In genomic region chr6:3251462-3252314, GRCh38 we compare ENCODE assay signal across 8 cellular contexts. TPM values are rescaled to one million over a fixed set of nuclear protein-coding genes. Genes with fewer than 3 reads are reported as not detected.
DNase-seq lines count a peak whose midpoint lies in the region; ATAC-seq and TF ChIP-seq lines count a peak whose summit lies in the region.

No MANE protein-coding gene starts in this region.

- ATAC-seq in HCT116 (peak; percentile 87), T-cell (replicated peaks in 1 of 4) (peak; percentile 92 to 96 (median 94)), left cardiac atrium (peak; percentile 78 to 85), sciatic nerve (peak; percentile 78), GM18502 (IDR thresholded peaks at IDR 0.05; ENCODE audit: poor library complexity, unreplicated experiment) (no peak)

- H3K27me3 Mint-ChIP-seq in T-cell, result peaks cover 11 to 39% of the 10 kb centered on the region in 2 donors

- peaks cover 0 to 6% (median 0%) of the 10 kb centered on the region in 3 donors for H3K9me3 Mint-ChIP-seq in T-cell

- H3K36me3 Mint-ChIP-seq in T-cell, result no peaks in the 10 kb centered on the region

- no peaks in the 10 kb centered on the region for H3K36me3 ChIP-seq in HCT116 (ENCODE audit: control insufficient read depth in 1 of 2, insufficient read depth in 2 of 2, low read length in 2 of 2)

- peaks cover 6 to 17% (median 6%) of the 10 kb centered on the region in 3 donors for H3K4me1 Mint-ChIP-seq in T-cell

- POLR2A ChIA-PET in HCT116 (lab: Charles Lee), result interaction anchor here (1.2 to 2.0 kb wide), 2 partner anchors 95 to 125 kb away, joined by 4 to 14 read pairs; partner anchors contain the start of gene TUBB2A
- POLR2A ChIA-PET in T-cell (lab: Charles Lee), result no interaction called here

- no peaks in the 10 kb centered on the region for H4K20me1 ChIP-seq in HCT116 (ENCODE audit: insufficient read depth)

- no peak overlapping the region for H3K27ac ChIP-seq in HCT116 (ENCODE audit: low read depth, low read length)

- intact Hi-C loops in HCT116 (cut with micrococcal nuclease), result loop anchor here (1.0 to 5.0 kb wide), 4 partner anchors 42 to 254 kb away; partner anchors contain the start of genes NQO2 and TUBB2A
- intact Hi-C loops in left cardiac atrium (cut with DNase I), result loop anchor here (2.0 to 5.0 kb wide), 2 partner anchors 124 to 125 kb away; no protein-coding TSS in a partner anchor
- intact Hi-C loops in sciatic nerve (cut with DNase I), result loop anchor here (10.0 kb wide), 1 partner anchor 87 kb away; no protein-coding TSS in a partner anchor

- H2AFZ ChIP-seq in HCT116 (ENCODE audit: low read depth, low read length, poor library complexity, severe bottlenecking), result peak overlapping the region; percentile 34

- H3K79me2 ChIP-seq in HCT116 (ENCODE audit: insufficient read depth, low read length), result no peaks in the 10 kb centered on the region

- peak overlapping the region; percentile 51 for H3K4me2 ChIP-seq in HCT116 (ENCODE audit: low read length)

- no peak overlapping the region for H3K27ac Mint-ChIP-seq in T-cell

- TF ChIP-seq POLR2A in HCT116 (IDR thresholded peaks at IDR 0.05; ENCODE audit: borderline replicate concordance, extremely low read depth, insufficient read depth, insufficient read length), result no peak

- H3K9me3 ChIP-seq in HCT116 (ENCODE audit: control insufficient read depth in 1 of 2, insufficient read depth in 1 of 2, low read depth in 1 of 2, low read length in 2 of 2), result no peaks in the 10 kb centered on the region

- peaks cover 0 to 33% of the 10 kb centered on the region in 2 experiments; a peak in 2 of 4 replicates for H3K4me1 ChIP-seq in HCT116 (ENCODE audit: control insufficient read depth in 1 of 2, insufficient read depth in 2 of 2, low read length in 2 of 2)

- peak; percentile 94 to 97 (median 96) for TF ChIP-seq CTCF in HCT116 (IDR thresholded peaks at IDR 0.05 in 2 of 3, conservative IDR thresholded peaks at IDR 0.05 in 1 of 3; ENCODE audit: borderline replicate concordance in 1 of 3, insufficient read depth in 1 of 3, low read depth in 2 of 3, low read length in 2 of 3)

- H3K9ac ChIP-seq in HCT116 (ENCODE audit: low read length), result no peak overlapping the region

- DNase-seq in DMS53 treated with DMSO at 0.1 percent for 48 hours (lab: John Stamatoyannopoulos, UW; ENCODE audit: unreplicated experiment), result peak; percentile 65
- DNase-seq in HCT116 (ENCODE audit: low read depth, low spot score), result peak; percentile 66
- peak; percentile 4 for DNase-seq in NCI-H1436 treated with DMSO at 0.1 percent for 48 hours (lab: John Stamatoyannopoulos, UW)
- peak; percentile 49 to 83 (median 72) for DNase-seq in T-cell
- peak; percentile 72 for DNase-seq in amniotic epithelial cell (ENCODE audit: low read depth)
- DNase-seq in left cardiac atrium, result peak; percentile 76
- peak; percentile 92 for DNase-seq in sciatic nerve (ENCODE audit: low spot score)

- no peaks in the 10 kb centered on the region for H3K27me3 ChIP-seq in HCT116 (ENCODE audit: insufficient read depth, low read length)

- CTCF ChIA-PET in HCT116 (lab: Charles Lee), result interaction anchor here (0.7 to 2.6 kb wide), 22 partner anchors 9 to 513 kb away, joined by 3 to 16 read pairs (median 4); partner anchors contain the start of genes RIPK1 and TUBB2A
- CTCF ChIA-PET in T-cell (lab: Charles Lee), result interaction anchor here (0.5 to 2.0 kb wide), 14 partner anchors 8 to 884 kb away, joined by 3 to 13 read pairs (median 4); partner anchors contain the start of genes ECI2 (in 1 of the 2) and TUBB2A (in 1 of the 2)

- H3K9me2 ChIP-seq in HCT116 (ENCODE audit: insufficient read depth), result no peaks in the 10 kb centered on the region

- peak overlapping the region; percentile 12 to 18 for H3K4me3 ChIP-seq in HCT116 (replicated peaks in 1 of 2; ENCODE audit: low read depth in 1 of 2, low read length in 2 of 2)

- H3K4me3 Mint-ChIP-seq in T-cell, result peak overlapping the region in 1 of 3 donors; percentile 11

- BruUV-seq in HCT116 (replicated peaks; lab: Mats Ljungman, UMichigan), result no TSS peak

- RAD21 ChIA-PET in HCT116 (lab: Charles Lee; ENCODE audit: low non-redundant PET in 1 of 2, low total read pairs in 2 of 2, uncharacterized antibody in 2 of 2, unreplicated experiment in 2 of 2), result interaction anchor here (0.7 to 1.2 kb wide), 3 partner anchors 44 to 126 kb away, joined by 3 to 4 read pairs (median 3); no protein-coding TSS in a partner anchor

- peak; percentile 88 for TF ChIP-seq RAD21 in HCT116 (IDR thresholded peaks at IDR 0.05; ENCODE audit: low read depth)

TF ChIP-seq in HCT116, 20 proteins besides CTCF, POLR2A, EP300 and RAD21:
- TF ChIP-seq FOSL1 (IDR thresholded peaks at IDR 0.05; ENCODE audit: low read depth) (no peak), TCF7L2 (IDR thresholded peaks at IDR 0.05; ENCODE audit: borderline replicate concordance, extremely low read depth, insufficient read depth, insufficient read length) (peak; percentile 74), POLR2AphosphoS5 (IDR thresholded peaks at IDR 0.05; ENCODE audit: low read depth, low read length) (0 out of 2 replicates have a peak, but pooled peaks have one; percentile 15), SRF (IDR thresholded peaks at IDR 0.05; ENCODE audit: low read depth) (no peak), REST (IDR thresholded peaks at IDR 0.05; ENCODE audit: low read depth) (no peak), YY1 (IDR thresholded peaks at IDR 0.05; ENCODE audit: extremely low read depth, insufficient replicate concordance, low read depth, low read length) (peak; percentile 69)
- TF ChIP-seq, protein P1, sequence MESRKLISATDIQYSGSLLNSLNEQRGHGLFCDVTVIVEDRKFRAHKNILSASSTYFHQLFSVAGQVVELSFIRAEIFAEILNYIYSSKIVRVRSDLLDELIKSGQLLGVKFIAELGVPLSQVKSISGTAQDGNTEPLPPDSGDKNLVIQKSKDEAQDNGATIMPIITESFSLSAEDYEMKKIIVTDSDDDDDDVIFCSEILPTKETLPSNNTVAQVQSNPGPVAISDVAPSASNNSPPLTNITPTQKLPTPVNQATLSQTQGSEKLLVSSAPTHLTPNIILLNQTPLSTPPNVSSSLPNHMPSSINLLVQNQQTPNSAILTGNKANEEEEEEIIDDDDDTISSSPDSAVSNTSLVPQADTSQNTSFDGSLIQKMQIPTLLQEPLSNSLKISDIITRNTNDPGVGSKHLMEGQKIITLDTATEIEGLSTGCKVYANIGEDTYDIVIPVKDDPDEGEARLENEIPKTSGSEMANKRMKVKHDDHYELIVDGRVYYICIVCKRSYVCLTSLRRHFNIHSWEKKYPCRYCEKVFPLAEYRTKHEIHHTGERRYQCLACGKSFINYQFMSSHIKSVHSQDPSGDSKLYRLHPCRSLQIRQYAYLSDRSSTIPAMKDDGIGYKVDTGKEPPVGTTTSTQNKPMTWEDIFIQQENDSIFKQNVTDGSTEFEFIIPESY (IDR thresholded peaks at IDR 0.05; ENCODE audit: extremely low read depth, insufficient replicate concordance, low read length), result no peak
- TF ChIP-seq, protein P2, sequence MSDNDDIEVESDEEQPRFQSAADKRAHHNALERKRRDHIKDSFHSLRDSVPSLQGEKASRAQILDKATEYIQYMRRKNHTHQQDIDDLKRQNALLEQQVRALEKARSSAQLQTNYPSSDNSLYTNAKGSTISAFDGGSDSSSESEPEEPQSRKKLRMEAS (IDR thresholded peaks at IDR 0.05), result no peak

RNA-seq across cellular contexts. Expression of gene PSMG4, which starts 7.1 kb away (rescaled TPM):
- total RNA-seq in HCT116 (2021; ENCODE audit: unreplicated experiment) (35.0 TPM), T-cell (10 to 100 TPM; 18.8 to 42.6 (median 33.6) TPM), left cardiac atrium (1 to 10 TPM; 6.7 to 8.8 TPM), sciatic nerve (21.2 TPM)
- 44.3 and 46.8 TPM in 2 replicates for polyA plus RNA-seq in HCT116 (2012)

RNA-seq across cellular contexts. Expression of gene TUBB2B, which starts 24.2 kb away (rescaled TPM):
- total RNA-seq in HCT116 (2021; ENCODE audit: unreplicated experiment) (0.86 TPM), T-cell (1 to 10 TPM in 2 of 5 donors, under 1 TPM in 2, not detected in 1; 0.46 to 1.2 (median 0.87) TPM), left cardiac atrium (1 to 10 TPM; 2.2 to 3.9 TPM), sciatic nerve (39.4 TPM)
- 2.1 and 3.3 TPM in 2 replicates for polyA plus RNA-seq in HCT116 (2012)

Comparison
In these comparisons a context has a peak if more than half of its experiments do, and no peak if none do; other contexts are left out.
1. DNase-seq: peak in every context shown above with its lines; median percentile 92 in sciatic nerve; 76 in left cardiac atrium; 72 in T-cell; 72 in amniotic epithelial cell; 66 in HCT116; 65 in DMS53 treated with DMSO at 0.1 percent for 48 hours; 4 in NCI-H1436 treated with DMSO at 0.1 percent for 48 hours.